ENCODE assay signal across 22 cellular contexts in the genomic region with DNA sequence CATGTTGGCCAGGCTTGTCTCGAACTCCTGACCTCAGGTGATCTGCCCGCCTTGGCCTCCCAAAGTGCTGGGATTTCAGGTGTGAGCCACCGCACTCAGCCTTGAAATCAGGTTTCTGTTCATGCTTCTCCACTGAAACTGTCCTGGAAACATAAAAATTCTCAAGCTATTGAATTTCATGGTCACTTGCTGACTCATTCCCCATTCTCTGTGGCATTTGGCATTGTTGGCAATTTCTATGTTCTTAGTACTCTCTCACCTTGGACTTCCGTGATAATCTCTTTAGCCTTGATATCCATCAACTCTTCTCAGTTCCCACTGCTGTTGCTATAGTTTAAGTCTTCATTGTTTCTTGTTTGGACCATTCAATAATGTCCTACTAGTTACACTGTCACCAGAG. TPM values are rescaled to one million over a fixed set of nuclear protein-coding genes. Genes with fewer than 3 reads are reported as not detected.
"Had no signal": no experiment of that assay in that cellular context is flagged by ENCODE, and none has a peak within 500 bp of the region (broad histone marks: within the 10 kb centered on the region; RNA-seq: fewer than 3 reads in every experiment).

No MANE protein-coding gene starts in this region.

- H3K36me3 ChIP-seq: brain microvascular endothelial cell, ovary, prostate gland, right atrium auricular region, thyroid gland, upper lobe of right lung had no signal

- H3K27me3 ChIP-seq: brain microvascular endothelial cell, hepatocyte, ovary, right atrium auricular region, thyroid gland, upper lobe of right lung had no signal

- DNase-seq: activated gamma-delta T cell treated with Interleukin-2 at 50 U/mL for 16 hours; activated T-cell treated with anti-CD3 and anti-CD28 coated beads, Interleukin-2, amount 50 U/mL, for 1 hour; aorta; brain microvascular endothelial cell; effector memory CD8-positive, alpha-beta T cell; foreskin melanocyte; glutamatergic neuron; kidney glomerular epithelial cell; left ventricle myocardium superior; midbrain; ovary; stimulated activated CD4-positive, alpha-beta T cell treated with anti-CD3 and anti-CD28 coated beads, Interleukin-4, amount 100 ng/mL, for 4 hours; substantia nigra; thyroid gland; upper lobe of right lung had no signal

- H3K9me3 ChIP-seq: ovary, prostate gland, right atrium auricular region, thyroid gland, upper lobe of right lung had no signal

- H3K4me3 ChIP-seq: hepatocyte, ovary, prostate gland, right atrium auricular region, thyroid gland, upper lobe of right lung had no signal

- H3K27ac ChIP-seq: brain microvascular endothelial cell, hepatocyte, ovary, prostate gland, right atrium auricular region, thyroid gland, upper lobe of right lung had no signal

- H3K79me2 ChIP-seq: hepatocyte had no signal

- H2AFZ ChIP-seq: hepatocyte had no signal

- ATAC-seq: effector memory CD8-positive, alpha-beta T cell; esophagus mucosa; left ventricle myocardium superior; natural killer cell treated with Interleukin-12 subunit alpha and Interleukin-12 subunit beta and Interleukin-15 and Interleukin-18, amount 100 ng/mL, for 72 hours; upper lobe of right lung had no signal

- H3K4me2 ChIP-seq: hepatocyte had no signal

- H3K4me1 ChIP-seq: prostate gland, right atrium auricular region, thyroid gland, upper lobe of right lung had no signal

RNA-seq across cellular contexts. Expression of a gene that starts 6.2 kb away (rescaled TPM):
- total RNA-seq: dermis microvascular lymphatic vessel endothelial cell; endothelial cell of umbilical vein; esophagus mucosa; hepatocyte; natural killer cell treated with Interleukin-12 subunit alpha and Interleukin-12 subunit beta and Interleukin-15 and Interleukin-18, amount 100 ng/mL, for 72 hours; right atrium auricular region; thyroid gland; upper lobe of right lung had no signal
- polyA plus RNA-seq: endothelial cell of umbilical vein, hepatocyte had no signal

RNA-seq across cellular contexts. Expression of a gene that starts 11.1 kb away (rescaled TPM):
- total RNA-seq: natural killer cell treated with Interleukin-12 subunit alpha and Interleukin-12 subunit beta and Interleukin-15 and Interleukin-18, amount 100 ng/mL, for 72 hours had no signal
